Comparison of ENCODE assay signal across 1 cellular context in genomic region chr20:12644481-12644880, GRCh38.
TF ChIP-seq lines count a peak whose summit lies in the region.

No MANE protein-coding gene starts in this region.

TF ChIP-seq in HepG2, 621 proteins besides CTCF, POLR2A, EP300 and RAD21 (continued from another document):
- TF ChIP-seq ZHX2 (IDR thresholded peaks at IDR 0.05; ENCODE audit: low read depth), result no peak
- no peak for TF ChIP-seq ZHX2 (CRISPR knock-in tag; IDR thresholded peaks at IDR 0.05; ENCODE audit: borderline replicate concordance)
- TF ChIP-seq ZNF607 (CRISPR knock-in tag; IDR thresholded peaks at IDR 0.05; ENCODE audit: borderline replicate concordance), result no peak
- no peak for TF ChIP-seq NCOR1 (IDR thresholded peaks at IDR 0.05; ENCODE audit: borderline replicate concordance, low read length)
- TF ChIP-seq JUNB (CRISPR knock-in tag; IDR thresholded peaks at IDR 0.05; ENCODE audit: borderline replicate concordance), result no peak
- no peak for TF ChIP-seq AFF4 (CRISPR knock-in tag; IDR thresholded peaks at IDR 0.05)
- TF ChIP-seq ZBTB49 (CRISPR knock-in tag; IDR thresholded peaks at IDR 0.05; ENCODE audit: borderline replicate concordance), result no peak
- TF ChIP-seq YEATS2 (CRISPR knock-in tag; IDR thresholded peaks at IDR 0.05; ENCODE audit: borderline replicate concordance), result no peak
TF ChIP-seq in HepG2: peak in this region for 0.
